Comparison of ENCODE assay signal across 1 cellular context in the genomic region with DNA sequence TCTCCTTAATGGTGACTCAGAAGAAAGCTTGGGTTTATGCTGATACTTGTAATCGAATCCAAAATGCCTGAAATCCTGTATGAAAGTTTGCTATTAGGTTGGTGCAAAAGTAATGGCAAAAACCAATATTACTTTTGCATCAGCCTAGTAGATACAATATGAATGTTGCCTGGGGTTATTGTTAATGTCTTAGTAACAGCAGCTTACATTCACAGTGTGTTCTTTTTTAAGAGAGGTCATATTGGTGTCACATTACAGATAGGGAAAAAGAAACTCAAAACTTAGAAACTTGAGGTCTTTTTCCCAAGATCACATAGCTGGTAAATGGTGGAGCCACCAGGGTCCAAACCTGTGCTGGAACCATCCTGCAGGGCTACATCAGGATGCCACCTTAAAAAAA.
TF ChIP-seq lines count a peak whose summit lies in the region.

No MANE protein-coding gene starts in this region.

TF ChIP-seq in A549, 52 proteins besides CTCF, POLR2A, EP300 and RAD21 (continued from another document):
- TF ChIP-seq, protein P1, sequence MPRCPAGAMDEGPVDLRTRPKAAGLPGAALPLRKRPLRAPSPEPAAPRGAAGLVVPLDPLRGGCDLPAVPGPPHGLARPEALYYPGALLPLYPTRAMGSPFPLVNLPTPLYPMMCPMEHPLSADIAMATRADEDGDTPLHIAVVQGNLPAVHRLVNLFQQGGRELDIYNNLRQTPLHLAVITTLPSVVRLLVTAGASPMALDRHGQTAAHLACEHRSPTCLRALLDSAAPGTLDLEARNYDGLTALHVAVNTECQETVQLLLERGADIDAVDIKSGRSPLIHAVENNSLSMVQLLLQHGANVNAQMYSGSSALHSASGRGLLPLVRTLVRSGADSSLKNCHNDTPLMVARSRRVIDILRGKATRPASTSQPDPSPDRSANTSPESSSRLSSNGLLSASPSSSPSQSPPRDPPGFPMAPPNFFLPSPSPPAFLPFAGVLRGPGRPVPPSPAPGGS (IDR thresholded peaks at IDR 0.05), result no peak
- no peak for TF ChIP-seq HOXB13 (CRISPR knock-in tag; IDR thresholded peaks at IDR 0.05; ENCODE audit: low read depth)
- TF ChIP-seq CEBPB (IDR thresholded peaks at IDR 0.05), result no peak
- TF ChIP-seq ESRRA (IDR thresholded peaks at IDR 0.05; ENCODE audit: borderline replicate concordance, low read length), result no peak
TF ChIP-seq in A549: peak in this region for 0.
